ENCODE assay signal across 9 cellular contexts in the genomic region with DNA sequence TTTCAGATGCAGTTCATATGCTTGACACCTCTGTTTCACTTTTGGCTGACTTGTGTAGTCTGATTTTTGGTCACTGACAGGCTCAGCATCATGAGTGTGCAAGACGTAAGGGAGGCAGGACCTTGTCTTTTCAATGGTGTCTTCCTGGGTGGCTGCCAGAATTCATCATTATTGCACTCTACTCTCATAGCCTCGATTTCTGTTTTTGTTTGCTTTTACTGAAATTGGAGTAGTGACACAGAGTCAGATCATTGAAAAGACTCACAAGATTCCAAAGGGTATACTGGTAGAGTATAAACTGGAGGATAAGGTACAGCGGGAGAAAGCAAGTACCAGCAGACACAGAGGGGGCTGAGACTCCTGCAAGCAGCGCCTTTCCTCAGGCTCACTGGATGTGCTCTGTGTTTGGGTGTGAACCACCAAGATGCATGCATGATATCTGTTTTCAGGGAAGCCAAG.
DNase-seq lines count a peak whose midpoint lies in the region; ATAC-seq, FAIRE-seq and TF ChIP-seq lines count a peak whose summit lies in the region.
"Had no signal": no experiment of that assay in that cellular context is flagged by ENCODE, and none has a peak within 500 bp of the region (broad histone marks: within the 10 kb centered on the region; RNA-seq: fewer than 3 reads in every experiment).

No MANE protein-coding gene starts in this region.

- FAIRE-seq in GM18507 (lab: Jason Lieb, UNC): peak; percentile 75

- H3K9me2 ChIP-seq in GM23248 (ENCODE audit: insufficient read depth): no peaks in the 10 kb centered on the region
- no peaks in the 10 kb centered on the region for H3K9me2 ChIP-seq in MM.1S (replicated peaks; ENCODE audit: insufficient read depth, low read length)

- H3K27ac ChIP-seq in GM23248 (no peak overlapping the region), MM.1S (ENCODE audit: low read length) (peak overlapping the region; percentile 84), mesendoderm (ENCODE audit: low read depth, low read length) (no peak overlapping the region)

- H4K5ac ChIP-seq in mesendoderm (ENCODE audit: low read length): no peak overlapping the region

- peak overlapping the region; percentile 58 for H2BK5ac ChIP-seq in mesendoderm (ENCODE audit: low read length)

- H3F3A ChIP-seq in GM23248 (ENCODE audit: insufficient read depth) (no peaks in the 10 kb centered on the region), MM.1S (ENCODE audit: insufficient read depth, low read length) (peaks cover 16% of the 10 kb centered on the region)

- in situ Hi-C loops in GM23248 (cut with MboI): no loop called here

- H3K4me2 ChIP-seq in GM23248 (ENCODE audit: unreplicated experiment): no peak overlapping the region
- H3K4me2 ChIP-seq in MM.1S (ENCODE audit: low read depth, low read length): peak overlapping the region; percentile 71
- no peak overlapping the region for H3K4me2 ChIP-seq in mesendoderm (ENCODE audit: low read length)

- H3K4ac ChIP-seq in mesendoderm (ENCODE audit: low read depth, low read length): no peak overlapping the region

- no peaks in the 10 kb centered on the region for H3K27me3 ChIP-seq in GM23248 (replicated peaks; ENCODE audit: insufficient read depth)
- H3K27me3 ChIP-seq in MM.1S (replicated peaks; ENCODE audit: insufficient read depth, low read length): no peaks in the 10 kb centered on the region
- no peaks in the 10 kb centered on the region for H3K27me3 ChIP-seq in mesendoderm (ENCODE audit: insufficient read depth, low read length, poor library complexity)
- H3K27me3 ChIP-seq in BE2C: no peaks in the 10 kb centered on the region

- no peak overlapping the region for H2BK15ac ChIP-seq in mesendoderm (replicated peaks; ENCODE audit: low read depth)

- H3K36me3 ChIP-seq in GM23248 (ENCODE audit: low read depth) (no peaks in the 10 kb centered on the region), MM.1S (replicated peaks; ENCODE audit: insufficient read depth, low read length) (no peaks in the 10 kb centered on the region), mesendoderm (ENCODE audit: control insufficient read depth, insufficient read depth, low read length) (no peaks in the 10 kb centered on the region), BE2C (peaks cover 4% of the 10 kb centered on the region; the same call in 1 of the 2 replicates)

- no peak overlapping the region for H3K18ac ChIP-seq in mesendoderm (ENCODE audit: low read length)

- no peak overlapping the region for H4K8ac ChIP-seq in mesendoderm (ENCODE audit: low read depth, low read length)

- ATAC-seq in GM18519 (IDR thresholded peaks at IDR 0.05; ENCODE audit: low FRiP score, unreplicated experiment): no peak

- no peak for DNase-seq in GM18507 (ENCODE audit: extremely low spot score, insufficient read length, low read depth)
- peak; percentile 10 for DNase-seq in GM23248
- DNase-seq in MM.1S: peak; percentile 74
- DNase-seq in mesendoderm: no peak
- DNase-seq in SK-N-DZ (ENCODE audit: low spot score): no peak
- no peak for DNase-seq in AG08395 (ENCODE audit: low spot score)
- DNase-seq in BE2C: no peak
- DNase-seq: NCI-H2107 had no signal

- peaks cover 74% of the 10 kb centered on the region for H3K79me2 ChIP-seq in GM23248 (ENCODE audit: insufficient read depth)
- H3K79me2 ChIP-seq in MM.1S (ENCODE audit: low read length): no peaks in the 10 kb centered on the region
- no peaks in the 10 kb centered on the region for H3K79me2 ChIP-seq in mesendoderm (ENCODE audit: control insufficient read depth, insufficient read depth, low read length)

- TF ChIP-seq CTCF in MM.1S (IDR thresholded peaks at IDR 0.05; ENCODE audit: low read length) (no peak), BE2C (IDR thresholded peaks at IDR 0.05; ENCODE audit: low read depth, low read length) (no peak)

- WGBS in GM23248 (ENCODE audit: low coverage in 1 of 2, low lambda C conversion rate in 2 of 2, missing lambda C conversion rate in 2 of 2), 2 experiments: 73 to 78% methylated on average over 4 of the region's 4 CpGs
- WGBS in mesendoderm (ENCODE audit: extremely low coverage, insufficient coverage, low lambda C conversion rate): no CpG with 5 or more reads among the region's 4 CpGs

- no peak overlapping the region for H3K23ac ChIP-seq in mesendoderm (ENCODE audit: low read length)

- H3K4me3 ChIP-seq in GM23248 (no peak overlapping the region), MM.1S (ENCODE audit: low read length) (peak overlapping the region; percentile 27), mesendoderm (ENCODE audit: low read length) (no peak overlapping the region), BE2C (ENCODE audit: low read depth, low read length) (no peak overlapping the region)

- no peaks in the 10 kb centered on the region for H3K79me1 ChIP-seq in mesendoderm (ENCODE audit: low read length)

- H2BK120ac ChIP-seq in mesendoderm (ENCODE audit: low read depth, low read length): no peak overlapping the region

- H3K4me1 ChIP-seq in GM23248 (ENCODE audit: insufficient read depth): no peaks in the 10 kb centered on the region
- peaks cover 24% of the 10 kb centered on the region for H3K4me1 ChIP-seq in MM.1S (ENCODE audit: low read length)
- peaks cover 9% of the 10 kb centered on the region for H3K4me1 ChIP-seq in mesendoderm (ENCODE audit: control insufficient read depth, low read depth, low read length)
- H3K4me1 ChIP-seq in BE2C: peaks cover 27% of the 10 kb centered on the region

- no peak overlapping the region for H2AK5ac ChIP-seq in mesendoderm (ENCODE audit: low read length)

- no peaks in the 10 kb centered on the region for H3K9me3 ChIP-seq in GM23248 (ENCODE audit: low read depth)
- no peaks in the 10 kb centered on the region for H3K9me3 ChIP-seq in MM.1S (replicated peaks; ENCODE audit: insufficient read depth, low read length)
- no peaks in the 10 kb centered on the region for H3K9me3 ChIP-seq in BE2C

- H3K9ac ChIP-seq in GM23248 (no peak overlapping the region), MM.1S (ENCODE audit: low read length) (peak overlapping the region; percentile 57), mesendoderm (ENCODE audit: low read length) (peak overlapping the region; percentile 12)

- no peak overlapping the region for H2AFZ ChIP-seq in GM23248
- peak overlapping the region; percentile 46 for H2AFZ ChIP-seq in MM.1S (ENCODE audit: low read length)

- H4K20me1 ChIP-seq in GM23248 (ENCODE audit: insufficient read depth) (no peaks in the 10 kb centered on the region), MM.1S (ENCODE audit: insufficient read depth, low read length) (no peaks in the 10 kb centered on the region)

- no peak overlapping the region for H3K56ac ChIP-seq in mesendoderm (ENCODE audit: low read length)

Comparison
In these comparisons a context has a peak if more than half of its experiments do, and no peak if none do; other contexts are left out.
1. DNase-seq: peak in GM23248 (single experiment) and MM.1S (single experiment); none in GM18507 (single experiment), mesendoderm (single experiment), SK-N-DZ (single experiment), AG08395 (single experiment) and BE2C (single experiment).